ENCODE assay signal across 8 cellular contexts in the genomic region with DNA sequence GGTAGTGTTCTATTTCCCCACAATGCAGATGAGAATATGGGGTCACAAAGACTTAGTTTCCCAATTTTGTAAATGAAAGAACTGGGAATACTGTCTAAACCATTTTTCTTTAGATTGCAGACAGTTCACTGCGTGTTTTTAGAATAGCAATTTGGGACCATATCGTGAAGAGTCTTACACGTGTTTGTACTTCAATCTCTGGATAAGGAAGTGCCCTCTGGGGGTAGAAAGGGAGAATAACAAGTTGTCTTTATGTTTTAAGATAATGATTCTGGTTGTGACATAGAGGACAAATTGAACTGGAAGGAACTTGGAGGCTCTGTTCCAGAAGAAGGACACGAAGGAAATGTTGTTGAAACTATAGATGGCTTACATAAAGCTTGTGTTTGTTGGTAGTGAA.
A peak's percentile ranks its signal among the peaks of the same experiment; 100 is the strongest.
DNase-seq lines count a peak whose midpoint lies in the region; ATAC-seq, FAIRE-seq and TF ChIP-seq lines count a peak whose summit lies in the region.

No MANE protein-coding gene starts in this region.

- H3K9ac ChIP-seq in NT2/D1 (ENCODE audit: insufficient read length, low read depth), result no peak overlapping the region

- H3K27me3 ChIP-seq in NT2/D1 (ENCODE audit: insufficient read depth, insufficient read length), result no peaks in the 10 kb centered on the region

- H3K36me3 ChIP-seq in NT2/D1 (ENCODE audit: insufficient read depth, insufficient read length, low read length), result no peaks in the 10 kb centered on the region

- no peak overlapping the region for H3K4me3 ChIP-seq in NT2/D1 (ENCODE audit: insufficient read length, low read depth)
- no peak overlapping the region for H3K4me3 ChIP-seq in fibroblast of the aortic adventitia (ENCODE audit: low read depth, low read length)

- ATAC-seq in GM19351 (IDR thresholded peaks at IDR 0.05; ENCODE audit: unreplicated experiment) (peak; percentile 63), GM18867 (IDR thresholded peaks at IDR 0.05; ENCODE audit: unreplicated experiment) (no peak), HG03457 (IDR thresholded peaks at IDR 0.05; ENCODE audit: unreplicated experiment) (no peak)
- ATAC-seq in activated CD4-positive, CD25-positive, alpha-beta regulatory T cell treated with anti-CD3 and anti-CD28 coated beads, Interleukin-2, amount 50 U/mL, for 24 hours, result no peak

- DNase-seq in NT2/D1 (ENCODE audit: low read depth, low spot score) (peak; percentile 9), fibroblast of the aortic adventitia (ENCODE audit: low read depth) (peak; percentile 14)
- DNase-seq in activated T-cell treated with anti-CD3 and anti-CD28 coated beads, Interleukin-2, amount 50 U/mL, for 48 hours, result no peak

- peak; percentile 27 for FAIRE-seq in A204.1 (lab: Jason Lieb, UNC)

- peak; percentile 33 for TF ChIP-seq CTCF in fibroblast of the aortic adventitia (IDR thresholded peaks at IDR 0.05; ENCODE audit: insufficient read depth, low read length)

- no peaks in the 10 kb centered on the region for H3K4me1 ChIP-seq in NT2/D1 (ENCODE audit: insufficient read depth, insufficient read length)

- H3K9me3 ChIP-seq in NT2/D1 (ENCODE audit: insufficient read depth, low read length), result no peaks in the 10 kb centered on the region

Comparison
In these comparisons a context has a peak if more than half of its experiments do, and no peak if none do; other contexts are left out.
1. DNase-seq: peak in NT2/D1 (single experiment) and fibroblast of the aortic adventitia (single experiment); none in activated T-cell treated with anti-CD3 and anti-CD28 coated beads, Interleukin-2, amount 50 U/mL, for 48 hours (0 of 2).